ENCODE assay signal across 11 cellular contexts in the genomic region with DNA sequence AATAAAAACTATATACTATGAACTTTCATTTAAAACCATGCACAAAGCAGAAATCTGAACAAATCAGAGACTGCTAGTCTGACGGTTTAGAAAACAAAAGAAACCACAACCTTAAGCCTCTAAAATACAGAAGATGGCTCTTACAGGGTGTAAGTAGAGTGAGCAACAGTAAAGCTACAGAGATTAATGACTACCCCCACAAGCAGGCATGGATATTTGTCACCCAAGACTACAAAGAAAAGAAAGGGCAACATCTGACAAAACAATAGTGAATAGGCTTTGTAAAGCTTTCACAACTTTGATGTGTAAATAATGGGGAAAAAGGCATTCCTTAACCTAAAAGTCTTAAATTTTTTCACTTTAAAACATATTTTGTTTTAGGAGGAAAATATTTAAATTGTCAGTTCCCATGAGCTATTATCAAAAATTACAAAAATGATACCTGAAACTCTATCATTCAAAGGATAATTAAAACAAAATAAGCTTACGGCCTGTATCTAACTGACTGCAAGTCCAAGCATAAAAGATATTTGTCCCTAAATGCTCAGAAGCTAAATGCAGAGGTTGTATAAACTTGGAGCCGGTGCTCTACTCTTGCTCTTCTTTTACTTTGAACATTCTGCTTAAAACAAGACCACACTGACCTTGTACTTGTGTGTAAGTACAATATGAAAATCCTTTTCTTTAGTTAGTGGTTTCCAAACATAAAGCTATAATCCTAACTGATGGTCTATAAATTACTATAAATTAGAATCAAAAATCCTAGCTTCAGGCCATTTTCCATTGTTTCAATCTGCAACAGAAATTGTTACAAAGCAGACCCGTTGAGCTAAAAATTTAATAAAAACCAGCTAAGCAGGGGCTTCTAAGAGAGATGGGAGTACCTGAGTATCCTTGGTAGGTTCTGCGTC.
DNase-seq lines count a peak whose midpoint lies in the region; FAIRE-seq and TF ChIP-seq lines count a peak whose summit lies in the region.
"Had no signal": no experiment of that assay in that cellular context is flagged by ENCODE, and none has a peak within 500 bp of the region (broad histone marks: within the 10 kb centered on the region; RNA-seq: fewer than 3 reads in every experiment).

No MANE protein-coding gene starts in this region.

- WGBS in suprapubic skin, result 54% methylated on average over 5 of the region's 5 CpGs

- FAIRE-seq in kidney (lab: Jason Lieb, UNC), result no peak

- TF ChIP-seq POLR2A in suprapubic skin (IDR thresholded peaks at IDR 0.05), result no peak

- H3K27ac ChIP-seq in ascending aorta (no peak overlapping the region), kidney (ENCODE audit: low read depth in 2 of 2, low read length in 2 of 2) (peak overlapping the region in 1 of 2 donors; percentile 73), suprapubic skin (peak overlapping the region; percentile 24)
- H3K27ac ChIP-seq: 22Rv1 had no signal

- peak overlapping the region in 1 of 2 donors; percentile 29 for H3K9ac ChIP-seq in kidney (ENCODE audit: low read length in 2 of 2)

- TF ChIP-seq CTCF in ascending aorta (IDR thresholded peaks at IDR 0.05) (no peak), kidney (IDR thresholded peaks at IDR 0.05; ENCODE audit: borderline replicate concordance, extremely low read depth, insufficient read depth) (no peak), suprapubic skin (IDR thresholded peaks at IDR 0.05) (no peak)

- peak; percentile 30 for DNase-seq in NCI-H1092 treated with DMSO at 0.1 percent for 48 hours (lab: John Stamatoyannopoulos, UW)
- no peak for DNase-seq in NCI-H1092 (lab: John Stamatoyannopoulos, UW)
- no peak for DNase-seq in ascending aorta (ENCODE audit: low spot score in 2 of 2)
- DNase-seq in kidney, result no peak
- DNase-seq in suprapubic skin (ENCODE audit: low spot score in 2 of 2), result no peak
- no peak for DNase-seq in stimulated activated CD4-positive, alpha-beta T cell treated with anti-CD3 and anti-CD28 coated beads, Interleukin-15, amount 100 ng/mL, for 24 hours
- no peak for DNase-seq in NCI-H226
- DNase-seq in SHP77 (lab: John Stamatoyannopoulos, UW), result no peak
- DNase-seq: activated naive CD8-positive, alpha-beta T cell treated with anti-CD3 and anti-CD28 coated beads, Interleukin-2, amount 50 U/mL, for 24 hours; NCI-H2029 had no signal

- H3K4me1 ChIP-seq in ascending aorta (peaks cover 0 to 7% of the 10 kb centered on the region in 2 donors), kidney (ENCODE audit: control insufficient read depth in 1 of 2, insufficient read depth in 1 of 2, low read depth in 1 of 2, low read length in 2 of 2) (peaks cover 6% of the 10 kb centered on the region in 2 donors), suprapubic skin (peaks cover 31% of the 10 kb centered on the region)

- no peak for TF ChIP-seq EP300 in suprapubic skin (IDR thresholded peaks at IDR 0.05)

- H3K36me3 ChIP-seq in ascending aorta, result peaks cover 0 to 5% of the 10 kb centered on the region in 2 donors
- H3K36me3 ChIP-seq in kidney (ENCODE audit: control insufficient read depth in 1 of 2, insufficient read depth in 2 of 2, low read length in 2 of 2), result no peaks in the 10 kb centered on the region
- H3K36me3 ChIP-seq in suprapubic skin, result no peaks in the 10 kb centered on the region

- H3K27me3 ChIP-seq in ascending aorta (no peaks in the 10 kb centered on the region), suprapubic skin (no peaks in the 10 kb centered on the region)

- intact Hi-C loops in ascending aorta (cut with DNase I), result no loop called here
- intact Hi-C loops in kidney (cut with DNase I), result no loop called here

- H3K4me3 ChIP-seq in ascending aorta (peak overlapping the region; percentile 20 to 34), kidney (ENCODE audit: low read length in 2 of 2) (peak overlapping the region; percentile 55 to 71), suprapubic skin (peak overlapping the region; percentile 29)

- no peaks in the 10 kb centered on the region for H3K9me3 ChIP-seq in ascending aorta
- H3K9me3 ChIP-seq in kidney (ENCODE audit: control insufficient read depth in 1 of 2, low read length in 2 of 2), result no peaks in the 10 kb centered on the region
- no peaks in the 10 kb centered on the region for H3K9me3 ChIP-seq in suprapubic skin
